In the genomic region with DNA sequence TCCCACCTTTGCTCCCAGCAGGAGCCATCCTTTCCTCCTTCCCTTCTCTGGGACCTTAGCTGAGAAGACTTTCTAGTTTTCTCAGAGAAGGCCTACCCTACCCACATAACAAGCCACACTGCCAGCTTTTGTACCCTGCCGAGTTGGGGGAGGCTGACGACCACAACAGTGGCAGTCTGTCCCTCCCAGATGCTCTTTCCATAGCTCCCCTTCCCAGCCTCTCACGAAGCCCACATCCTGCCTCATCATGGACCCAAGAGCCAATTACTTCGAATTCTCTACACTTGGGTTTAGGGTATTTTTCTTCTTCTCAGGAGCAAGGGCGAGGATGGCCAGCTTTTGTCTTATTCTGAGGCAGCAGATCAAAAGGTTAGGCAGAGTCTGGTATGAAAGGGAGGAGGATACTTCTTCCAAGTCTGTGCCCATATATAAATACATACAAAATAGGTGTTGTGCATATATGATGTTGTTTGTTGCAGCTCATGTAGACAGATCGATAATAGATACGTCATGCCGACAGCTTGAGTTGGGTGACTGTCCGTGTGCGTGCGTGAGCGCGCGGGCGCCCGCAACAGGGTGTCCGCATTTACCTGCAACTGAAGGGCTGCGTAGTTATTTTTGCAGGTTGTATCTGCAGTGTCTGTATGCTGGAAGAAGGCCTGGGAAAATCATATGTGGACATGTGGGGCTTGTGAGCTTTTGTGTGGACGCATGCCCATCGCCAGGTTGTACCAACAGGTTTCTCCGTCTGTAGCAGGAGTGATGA, we compare ENCODE assay signal across 8 cellular contexts. TPM values are rescaled to one million over a fixed set of nuclear protein-coding genes. Genes with fewer than 3 reads are reported as not detected.
DNase-seq lines count a peak whose midpoint lies in the region; ATAC-seq and TF ChIP-seq lines count a peak whose summit lies in the region.

No MANE protein-coding gene starts in this region.

- H3K4me3 Mint-ChIP-seq in activated CD4-positive, alpha-beta T cell treated with anti-CD3 and anti-CD28 coated beads for 36 hours = peak overlapping the region; percentile 76
- H3K4me3 Mint-ChIP-seq in activated CD4-positive, alpha-beta memory T cell treated with anti-CD3 and anti-CD28 coated beads for 36 hours = peak overlapping the region; percentile 79
- peak overlapping the region; percentile 89 for H3K4me3 Mint-ChIP-seq in glutamatergic neuron (ENCODE audit: unreplicated experiment)
- H3K4me3 Mint-ChIP-seq in stimulated activated effector memory CD8-positive, alpha-beta T cell treated with anti-CD3 and anti-CD28 coated beads, Interleukin-12 subunit alpha, Interleukin-12 subunit beta, amount 100 ng/mL, for 72 hours = peak overlapping the region; percentile 73

- H3K36me3 Mint-ChIP-seq in activated CD4-positive, alpha-beta T cell treated with anti-CD3 and anti-CD28 coated beads for 36 hours (ENCODE audit: low read depth) = no peaks in the 10 kb centered on the region
- no peaks in the 10 kb centered on the region for H3K36me3 Mint-ChIP-seq in activated CD4-positive, alpha-beta memory T cell treated with anti-CD3 and anti-CD28 coated beads for 36 hours
- no peaks in the 10 kb centered on the region for H3K36me3 Mint-ChIP-seq in glutamatergic neuron (ENCODE audit: unreplicated experiment)
- peaks cover 4% of the 10 kb centered on the region for H3K36me3 Mint-ChIP-seq in stimulated activated effector memory CD8-positive, alpha-beta T cell treated with anti-CD3 and anti-CD28 coated beads, Interleukin-12 subunit alpha, Interleukin-12 subunit beta, amount 100 ng/mL, for 72 hours

- H3K27ac Mint-ChIP-seq in activated CD4-positive, alpha-beta T cell treated with anti-CD3 and anti-CD28 coated beads for 36 hours = no peak overlapping the region
- no peak overlapping the region for H3K27ac Mint-ChIP-seq in activated CD4-positive, alpha-beta memory T cell treated with anti-CD3 and anti-CD28 coated beads for 36 hours
- H3K27ac Mint-ChIP-seq in glutamatergic neuron (ENCODE audit: unreplicated experiment) = peak overlapping the region; percentile 85
- peak overlapping the region; percentile 3 for H3K27ac Mint-ChIP-seq in stimulated activated effector memory CD8-positive, alpha-beta T cell treated with anti-CD3 and anti-CD28 coated beads, Interleukin-12 subunit alpha, Interleukin-12 subunit beta, amount 100 ng/mL, for 72 hours

- no peak for TF ChIP-seq CTCF in glutamatergic neuron (IDR thresholded peaks at IDR 0.05; ENCODE audit: partially characterized antibody, unreplicated experiment)

- DNase-seq in activated CD4-positive, alpha-beta T cell treated with anti-CD3 and anti-CD28 coated beads for 36 hours = no peak
- DNase-seq in activated CD4-positive, alpha-beta T cell treated with anti-CD3 and anti-CD28 coated beads for 1 hour = no peak
- no peak for DNase-seq in activated CD4-positive, alpha-beta memory T cell treated with anti-CD3 and anti-CD28 coated beads for 36 hours
- no peak for DNase-seq in glutamatergic neuron
- no peak for DNase-seq in stimulated activated effector memory CD8-positive, alpha-beta T cell treated with anti-CD3 and anti-CD28 coated beads, Interleukin-12 subunit alpha, Interleukin-12 subunit beta, amount 100 ng/mL, for 72 hours (ENCODE audit: low spot score in 2 of 2)
- DNase-seq in HPDE6-E6E7 (ENCODE audit: extremely low spot score) = no peak
- no peak for DNase-seq in substantia nigra (lab: John Stamatoyannopoulos, UW)

- intact Hi-C loops in activated CD4-positive, alpha-beta T cell treated with anti-CD3 and anti-CD28 coated beads for 36 hours (cut with DNase I, micrococcal nuclease) = loop anchor here (1.0 kb wide), 5 partner anchors 8 to 372 kb away; a partner anchor contains a TSS
- intact Hi-C loops in activated CD4-positive, alpha-beta memory T cell treated with anti-CD3 and anti-CD28 coated beads for 36 hours (cut with micrococcal nuclease) = no loop called here

- ATAC-seq in activated CD4-positive, alpha-beta T cell treated with anti-CD3 and anti-CD28 coated beads for 36 hours = no peak
- no peak for ATAC-seq in stimulated activated effector memory CD8-positive, alpha-beta T cell treated with anti-CD3 and anti-CD28 coated beads, Interleukin-12 subunit alpha, Interleukin-12 subunit beta, amount 100 ng/mL, for 72 hours
- no peak for ATAC-seq in HG03135 (IDR thresholded peaks at IDR 0.05; ENCODE audit: unreplicated experiment)

- CTCF ChIA-PET in activated CD4-positive, alpha-beta T cell treated with anti-CD3 and anti-CD28 coated beads for 36 hours (lab: Charles Lee) = interaction anchor here (1.0 to 3.8 kb wide), 6 partner anchors 8 to 139 kb away, joined by 3 to 20 read pairs (median 4); a partner anchor contains a TSS
- CTCF ChIA-PET in activated CD4-positive, alpha-beta memory T cell treated with anti-CD3 and anti-CD28 coated beads for 36 hours (lab: Charles Lee) = interaction anchor here (0.6 to 2.0 kb wide), 4 partner anchors 10 to 137 kb away, joined by 3 to 5 read pairs (median 4); no protein-coding TSS in a partner anchor

- POLR2A ChIA-PET in activated CD4-positive, alpha-beta T cell treated with anti-CD3 and anti-CD28 coated beads for 36 hours (lab: Charles Lee) = no interaction called here
- POLR2A ChIA-PET in activated CD4-positive, alpha-beta memory T cell treated with anti-CD3 and anti-CD28 coated beads for 36 hours (lab: Charles Lee) = interaction anchor here (1.6 kb wide), 1 partner anchor 67 kb away, joined by 3 read pairs; no protein-coding TSS in a partner anchor

- H3K4me1 Mint-ChIP-seq in activated CD4-positive, alpha-beta T cell treated with anti-CD3 and anti-CD28 coated beads for 36 hours = peaks cover 9% of the 10 kb centered on the region
- H3K4me1 Mint-ChIP-seq in activated CD4-positive, alpha-beta memory T cell treated with anti-CD3 and anti-CD28 coated beads for 36 hours (ENCODE audit: low read depth) = peaks cover 10% of the 10 kb centered on the region
- peaks cover 33% of the 10 kb centered on the region for H3K4me1 Mint-ChIP-seq in glutamatergic neuron (ENCODE audit: low read depth, unreplicated experiment)
- peaks cover 25% of the 10 kb centered on the region for H3K4me1 Mint-ChIP-seq in stimulated activated effector memory CD8-positive, alpha-beta T cell treated with anti-CD3 and anti-CD28 coated beads, Interleukin-12 subunit alpha, Interleukin-12 subunit beta, amount 100 ng/mL, for 72 hours

- H3K27ac ChIP-seq in substantia nigra (ENCODE audit: low read depth, low read length, poor library complexity, severe bottlenecking) = no peak overlapping the region

- no peaks in the 10 kb centered on the region for H3K9me3 Mint-ChIP-seq in activated CD4-positive, alpha-beta T cell treated with anti-CD3 and anti-CD28 coated beads for 36 hours (ENCODE audit: low read depth)
- H3K9me3 Mint-ChIP-seq in activated CD4-positive, alpha-beta memory T cell treated with anti-CD3 and anti-CD28 coated beads for 36 hours = no peaks in the 10 kb centered on the region
- H3K9me3 Mint-ChIP-seq in glutamatergic neuron (ENCODE audit: unreplicated experiment) = peaks cover 12% of the 10 kb centered on the region
- H3K9me3 Mint-ChIP-seq in stimulated activated effector memory CD8-positive, alpha-beta T cell treated with anti-CD3 and anti-CD28 coated beads, Interleukin-12 subunit alpha, Interleukin-12 subunit beta, amount 100 ng/mL, for 72 hours = no peaks in the 10 kb centered on the region

- peaks cover 2% of the 10 kb centered on the region for H3K27me3 Mint-ChIP-seq in activated CD4-positive, alpha-beta T cell treated with anti-CD3 and anti-CD28 coated beads for 36 hours
- peaks cover 3% of the 10 kb centered on the region for H3K27me3 Mint-ChIP-seq in activated CD4-positive, alpha-beta memory T cell treated with anti-CD3 and anti-CD28 coated beads for 36 hours
- H3K27me3 Mint-ChIP-seq in glutamatergic neuron (ENCODE audit: unreplicated experiment) = peaks cover 28% of the 10 kb centered on the region

RNA-seq across cellular contexts. Expression of a gene that starts 0.8 kb away (rescaled TPM):
- total RNA-seq in activated CD4-positive, alpha-beta T cell treated with anti-CD3 and anti-CD28 coated beads for 36 hours = 10 to 100 TPM; 13.5 to 18.1 TPM
- total RNA-seq in activated CD4-positive, alpha-beta memory T cell treated with anti-CD3 and anti-CD28 coated beads for 36 hours = 10 to 100 TPM; 15.3 to 17.0 TPM
- 28.9 TPM for total RNA-seq in glutamatergic neuron (ENCODE audit: unreplicated experiment)

RNA-seq across cellular contexts. Expression of a gene that starts 13.2 kb away (rescaled TPM):
- total RNA-seq in activated CD4-positive, alpha-beta T cell treated with anti-CD3 and anti-CD28 coated beads for 36 hours = not detected
- total RNA-seq in activated CD4-positive, alpha-beta memory T cell treated with anti-CD3 and anti-CD28 coated beads for 36 hours = under 1 TPM; 0.31 to 0.34 TPM
- total RNA-seq in glutamatergic neuron (ENCODE audit: unreplicated experiment) = not detected

RNA-seq across cellular contexts. Expression of a gene that starts 23.2 kb away (rescaled TPM):
- under 1 TPM; 0.39 to 0.53 TPM for total RNA-seq in activated CD4-positive, alpha-beta T cell treated with anti-CD3 and anti-CD28 coated beads for 36 hours
- total RNA-seq in activated CD4-positive, alpha-beta memory T cell treated with anti-CD3 and anti-CD28 coated beads for 36 hours = under 1 TPM; 0.64 to 0.75 TPM
- total RNA-seq in glutamatergic neuron (ENCODE audit: unreplicated experiment) = 0.54 TPM

Comparison
In these comparisons a context has a peak if more than half of its experiments do, and no peak if none do; other contexts are left out.
1. H3K27ac Mint-ChIP-seq: peak in glutamatergic neuron (single experiment) and stimulated activated effector memory CD8-positive, alpha-beta T cell treated with anti-CD3 and anti-CD28 coated beads, Interleukin-12 subunit alpha, Interleukin-12 subunit beta, amount 100 ng/mL, for 72 hours (single experiment); none in activated CD4-positive, alpha-beta T cell treated with anti-CD3 and anti-CD28 coated beads for 36 hours (single experiment) and activated CD4-positive, alpha-beta memory T cell treated with anti-CD3 and anti-CD28 coated beads for 36 hours (single experiment).
2. Peak in every context shown above with its lines, with median percentiles within 50 percentile points of each other: H3K4me3 Mint-ChIP-seq.